In the genomic region with DNA sequence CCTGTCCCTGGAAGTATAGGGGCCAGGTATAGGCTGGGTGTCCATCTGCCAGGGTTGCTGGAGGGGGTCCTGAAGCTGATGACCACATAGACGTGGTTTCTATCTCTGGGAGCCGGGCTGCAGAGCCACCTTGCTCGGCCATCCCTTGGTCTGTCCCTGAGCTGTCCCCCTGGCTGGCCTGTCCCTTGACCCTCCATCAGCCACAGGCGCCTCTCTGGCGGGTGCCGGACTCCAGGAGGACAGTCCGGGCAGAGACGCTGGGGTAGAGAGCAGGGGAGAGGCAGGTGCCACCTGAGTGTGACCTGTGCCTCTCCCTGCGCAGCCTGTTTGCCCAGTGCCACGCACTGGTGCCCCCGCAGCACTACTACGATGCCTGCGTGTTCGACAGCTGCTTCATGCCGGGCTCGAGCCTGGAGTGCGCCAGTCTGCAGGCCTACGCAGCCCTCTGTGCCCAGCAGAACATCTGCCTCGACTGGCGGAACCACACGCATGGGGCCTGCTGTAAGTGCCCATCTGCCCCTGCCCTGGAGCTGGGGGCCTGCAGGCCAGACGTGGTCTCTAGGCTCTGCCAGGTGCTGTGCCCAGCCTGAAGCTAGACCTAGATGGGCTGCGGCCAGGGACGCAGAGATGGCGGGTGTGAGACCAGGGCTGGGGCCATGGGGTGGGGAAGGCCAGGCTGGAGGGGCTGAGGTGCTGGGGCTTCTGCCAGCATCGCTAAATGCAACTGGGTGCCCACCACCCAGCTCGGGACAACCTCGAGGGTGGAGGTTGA, we compare ENCODE assay signal across 22 cellular contexts. TPM values are rescaled to one million over a fixed set of nuclear protein-coding genes. Genes with fewer than 3 reads are reported as not detected.
"Had no signal": no experiment of that assay in that cellular context is flagged by ENCODE, and none has a peak within 500 bp of the region (broad histone marks: within the 10 kb centered on the region; RNA-seq: fewer than 3 reads in every experiment).

No MANE protein-coding gene starts in this region.

- DNase-seq: activated CD4-positive, alpha-beta memory T cell treated with anti-CD3 and anti-CD28 coated beads, Interleukin-2, amount 10 ng/mL, durations not matched to agents 7 days and 5 days; activated CD4-positive, alpha-beta T cell treated with anti-CD3 and anti-CD28 coated beads, Interleukin-2, amount 50 U/mL, for 1 hour; activated CD4-positive, CD25-positive, alpha-beta regulatory T cell; activated gamma-delta T cell; activated naive CD4-positive, alpha-beta T cell treated with anti-CD3 and anti-CD28 coated beads for 36 hours; activated T-cell treated with anti-CD3 and anti-CD28 coated beads for 4 hours; activated T-cell treated with anti-CD3 and anti-CD28 coated beads, Interleukin-2, amount 50 U/mL, for 48 hours; caudate nucleus; Karpas-422; MM.1S; NCI-H1105; NCI-H1436; NCI-H1694 treated with DMSO at 0.1 percent for 48 hours; NCI-H2029 treated with DMSO at 0.1 percent for 48 hours; NCI-H446; NCI-H524; SIG-M5; T-cell; T-helper 2 cell; T1000 had no signal

- ATAC-seq: activated T-helper 17 cell treated with anti-CD3 and anti-CD28 coated beads, Interleukin-2, amount 50 U/mL, for 72 hours; T-cell had no signal

RNA-seq across cellular contexts. Expression of gene MUC2, which starts 29.9 kb away (rescaled TPM):
- total RNA-seq: activated CD4-positive, alpha-beta memory T cell treated with anti-CD3 and anti-CD28 coated beads, Interleukin-2, amount 10 ng/mL, durations not matched to agents 7 days and 5 days; activated CD8-positive, alpha-beta memory T cell treated with anti-CD3 and anti-CD28 coated beads for 36 hours; activated naive CD4-positive, alpha-beta T cell treated with anti-CD3 and anti-CD28 coated beads for 36 hours; activated T-helper 17 cell treated with anti-CD3 and anti-CD28 coated beads, Interleukin-2, amount 50 U/mL, for 72 hours had no signal

RNA-seq across cellular contexts. Expression of gene MUC5AC, which starts 53.2 kb away (rescaled TPM):
- total RNA-seq: activated CD4-positive, alpha-beta memory T cell treated with anti-CD3 and anti-CD28 coated beads, Interleukin-2, amount 10 ng/mL, durations not matched to agents 7 days and 5 days; activated CD8-positive, alpha-beta memory T cell treated with anti-CD3 and anti-CD28 coated beads for 36 hours; activated naive CD4-positive, alpha-beta T cell treated with anti-CD3 and anti-CD28 coated beads for 36 hours; activated T-helper 17 cell treated with anti-CD3 and anti-CD28 coated beads, Interleukin-2, amount 50 U/mL, for 72 hours had no signal
